8 cellular contexts compared by ENCODE assay signal in genomic region chr2:27085062-27085669, GRCh38. TPM values are rescaled to one million over a fixed set of nuclear protein-coding genes. Genes with fewer than 3 reads are reported as not detected.
A peak's percentile ranks its signal among the peaks of the same experiment; 100 is the strongest.
DNase-seq lines count a peak whose midpoint lies in the region; ATAC-seq, FAIRE-seq and TF ChIP-seq lines count a peak whose summit lies in the region.

No MANE protein-coding gene starts in this region.

- no peak overlapping the region for H2AFZ ChIP-seq in GM23248

- intact Hi-C loops in activated CD4-positive, alpha-beta memory T cell treated with anti-CD3 and anti-CD28 coated beads for 36 hours (cut with micrococcal nuclease): loop anchor here (5.0 kb wide), 2 partner anchors 47 to 127 kb away; partner anchors contain the start of genes ATRAID, PREB and SLC5A6
- intact Hi-C loops in gastrocnemius medialis (cut with DNase I; ENCODE audit: low total_unique reads): loop anchor here (2.0 to 10.0 kb wide), 3 partner anchors 53 to 290 kb away; partner anchors contain the start of genes EIF2B4, SNX17 and TMEM214

- no peaks in the 10 kb centered on the region for H3K27me3 ChIP-seq in GM23248 (replicated peaks; ENCODE audit: insufficient read depth)
- H3K27me3 ChIP-seq in right atrium auricular region: no peaks in the 10 kb centered on the region
- H3K27me3 ChIP-seq in gastrocnemius medialis: no peaks in the 10 kb centered on the region

- DNase-seq in GM23248 (no peak), right atrium auricular region (ENCODE audit: low spot score) (no peak), gastrocnemius medialis (no peak), GM12892 (ENCODE audit: insufficient read length) (no peak), NCI-H345 treated with DMSO at 0.1 percent for 48 hours (lab: John Stamatoyannopoulos, UW; ENCODE audit: unreplicated experiment) (no peak)
- no peak for DNase-seq in activated CD4-positive, alpha-beta memory T cell treated with anti-CD3 and anti-CD28 coated beads for 36 hours

- peaks cover 25% of the 10 kb centered on the region for H3K4me1 Mint-ChIP-seq in activated CD4-positive, alpha-beta memory T cell treated with anti-CD3 and anti-CD28 coated beads for 36 hours (ENCODE audit: low read depth)

- POLR2A ChIA-PET in activated CD4-positive, alpha-beta memory T cell treated with anti-CD3 and anti-CD28 coated beads for 36 hours (lab: Charles Lee): no interaction called here

- H3K4me3 ChIP-seq in GM23248 (peak overlapping the region; percentile 73), right atrium auricular region (peak overlapping the region; percentile 54 to 74), gastrocnemius medialis (peak overlapping the region; percentile 70 to 95 (median 86))

- H4K20me1 ChIP-seq in GM23248 (ENCODE audit: insufficient read depth): no peaks in the 10 kb centered on the region

- H3K9ac ChIP-seq in GM23248: peak overlapping the region; percentile 74

- no peaks in the 10 kb centered on the region for H3K27me3 Mint-ChIP-seq in activated CD4-positive, alpha-beta memory T cell treated with anti-CD3 and anti-CD28 coated beads for 36 hours

- no peaks in the 10 kb centered on the region for H3K36me3 ChIP-seq in GM23248 (ENCODE audit: low read depth)
- no peaks in the 10 kb centered on the region for H3K36me3 ChIP-seq in right atrium auricular region
- no peaks in the 10 kb centered on the region for H3K36me3 ChIP-seq in gastrocnemius medialis

- CTCF ChIA-PET in activated CD4-positive, alpha-beta memory T cell treated with anti-CD3 and anti-CD28 coated beads for 36 hours (lab: Charles Lee): interaction anchor here (1.3 to 3.3 kb wide), 6 partner anchors 9 to 123 kb away, joined by 3 to 20 read pairs (median 8); partner anchors contain the start of genes AGBL5 and OST4

- ATAC-seq in gastrocnemius medialis (no peak), GM21717 (IDR thresholded peaks at IDR 0.05; ENCODE audit: unreplicated experiment) (no peak), GM19395 (IDR thresholded peaks at IDR 0.05; ENCODE audit: unreplicated experiment) (no peak)

- WGBS in GM23248 (ENCODE audit: low coverage in 1 of 2, low lambda C conversion rate in 2 of 2, missing lambda C conversion rate in 2 of 2), 2 experiments: 47% methylated on average over 10 of the region's 10 CpGs

- H3F3A ChIP-seq in GM23248 (ENCODE audit: insufficient read depth): peaks cover 13% of the 10 kb centered on the region

- H3K9me3 ChIP-seq in GM23248 (ENCODE audit: low read depth) (no peaks in the 10 kb centered on the region), right atrium auricular region (no peaks in the 10 kb centered on the region), gastrocnemius medialis (no peaks in the 10 kb centered on the region)

- FAIRE-seq in GM12892 (lab: Jason Lieb, UNC): no peak

- H3K4me3 Mint-ChIP-seq in activated CD4-positive, alpha-beta memory T cell treated with anti-CD3 and anti-CD28 coated beads for 36 hours: peak overlapping the region; percentile 81

- no peaks in the 10 kb centered on the region for H3K36me3 Mint-ChIP-seq in activated CD4-positive, alpha-beta memory T cell treated with anti-CD3 and anti-CD28 coated beads for 36 hours

- peak overlapping the region; percentile 75 for H3K4me2 ChIP-seq in GM23248 (ENCODE audit: unreplicated experiment)

- H3K79me2 ChIP-seq in GM23248 (ENCODE audit: insufficient read depth): peaks cover 18% of the 10 kb centered on the region

- H3K9me2 ChIP-seq in GM23248 (ENCODE audit: insufficient read depth): no peaks in the 10 kb centered on the region

- H3K27ac ChIP-seq in GM23248 (peak overlapping the region; percentile 59), right atrium auricular region (peak overlapping the region; percentile 93 to 98), gastrocnemius medialis (peak overlapping the region; percentile 88 to 97 (median 94))

- TF ChIP-seq POLR2A in gastrocnemius medialis (IDR thresholded peaks at IDR 0.05): no peak
- no peak for TF ChIP-seq POLR2A in GM12892 (IDR thresholded peaks at IDR 0.05; ENCODE audit: low read depth, low read length)

- H3K27ac Mint-ChIP-seq in activated CD4-positive, alpha-beta memory T cell treated with anti-CD3 and anti-CD28 coated beads for 36 hours: peak overlapping the region; percentile 8

- no peaks in the 10 kb centered on the region for H3K9me3 Mint-ChIP-seq in activated CD4-positive, alpha-beta memory T cell treated with anti-CD3 and anti-CD28 coated beads for 36 hours

- TF ChIP-seq CTCF in right atrium auricular region (IDR thresholded peaks at IDR 0.05) (no peak), gastrocnemius medialis (IDR thresholded peaks at IDR 0.05 in 4 of 5, conservative IDR thresholded peaks at IDR 0.05 in 1 of 5) (peak in 1 of 5 experiments; percentile 8)

- in situ Hi-C loops in GM23248 (cut with MboI) (no loop called here), gastrocnemius medialis (cut with MboI; ENCODE audit: low sequenced_read_pairs in 4 of 4) (loop anchor here (5.0 to 10.0 kb wide), 3 partner anchors 50 to 120 kb away; partner anchors contain the start of genes TMEM214 (in 3 of the 4) and MAPRE3 (in 1 of the 4))

- peaks cover 12% of the 10 kb centered on the region for H3K4me1 ChIP-seq in GM23248 (ENCODE audit: insufficient read depth)
- H3K4me1 ChIP-seq in right atrium auricular region: peaks cover 0 to 48% of the 10 kb centered on the region in 2 donors
- peaks cover 26 to 47% of the 10 kb centered on the region in 2 donors for H3K4me1 ChIP-seq in gastrocnemius medialis

RNA-seq across cellular contexts. Expression of gene KHK, which starts 1.4 kb away (rescaled TPM):
- total RNA-seq in GM23248 (2014; rRNA removed; shearing (Covaris generic)): not detected in 2 replicates
- 0.24 and 0.51 TPM in 2 replicates for polyA plus RNA-seq in GM23248 (2016; fragmentation: Nextera tagmentation; extraction: Ambion mirVana)
- total RNA-seq in activated CD4-positive, alpha-beta memory T cell treated with anti-CD3 and anti-CD28 coated beads for 36 hours: 10 to 100 TPM; 12.7 to 13.3 TPM
- total RNA-seq in right atrium auricular region: 1 to 10 TPM in 1 of 2 donors, under 1 TPM in 1; 0.82 to 1.7 TPM
- total RNA-seq in gastrocnemius medialis: 1 to 10 TPM in 2 of 4 donors, under 1 TPM in 1, not detected in 1; 0.91 to 5.4 (median 1.3) TPM
- polyA plus RNA-seq in GM12892 (2012; ENCODE audit: missing spikeins): 2.6 TPM

RNA-seq across cellular contexts. Expression of gene EMILIN1, which starts 6.8 kb away (rescaled TPM):
- 219 and 229 TPM in 2 replicates for total RNA-seq in GM23248 (2014; rRNA removed; shearing (Covaris generic))
- 61.5 and 65.0 TPM in 2 replicates for polyA plus RNA-seq in GM23248 (2016; fragmentation: Nextera tagmentation; extraction: Ambion mirVana)
- under 1 TPM; 0.29 to 0.51 TPM for total RNA-seq in activated CD4-positive, alpha-beta memory T cell treated with anti-CD3 and anti-CD28 coated beads for 36 hours
- total RNA-seq in right atrium auricular region: 10 to 100 TPM; 22.3 to 36.7 TPM
- total RNA-seq in gastrocnemius medialis: 10 to 100 TPM in 2 of 4 donors, 1 to 10 TPM in 2; 6.8 to 18.2 (median 11.3) TPM
- 0.17 TPM for polyA plus RNA-seq in GM12892 (2012; ENCODE audit: missing spikeins)

RNA-seq across cellular contexts. Expression of gene OST4, which starts 13.7 kb away (rescaled TPM):
- total RNA-seq in GM23248 (2014; rRNA removed; shearing (Covaris generic)): 445 and 499 TPM in 2 replicates
- polyA plus RNA-seq in GM23248 (2016; fragmentation: Nextera tagmentation; extraction: Ambion mirVana): 906 and 942 TPM in 2 replicates
- total RNA-seq in activated CD4-positive, alpha-beta memory T cell treated with anti-CD3 and anti-CD28 coated beads for 36 hours: 100 to 1,000 TPM; 307 to 310 TPM
- 100 to 1,000 TPM; 379 to 465 TPM for total RNA-seq in right atrium auricular region
- 100 to 1,000 TPM; 191 to 283 (median 251) TPM for total RNA-seq in gastrocnemius medialis
- polyA plus RNA-seq in GM12892 (2012; ENCODE audit: missing spikeins): 443 TPM

RNA-seq across cellular contexts. Expression of gene AGBL5, which starts 33.7 kb away (rescaled TPM):
- total RNA-seq in GM23248 (2014; rRNA removed; shearing (Covaris generic)): 15.2 and 17.8 TPM in 2 replicates
- 19.7 TPM in 2 replicates for polyA plus RNA-seq in GM23248 (2016; fragmentation: Nextera tagmentation; extraction: Ambion mirVana)
- 10 to 100 TPM; 12.9 to 14.1 TPM for total RNA-seq in activated CD4-positive, alpha-beta memory T cell treated with anti-CD3 and anti-CD28 coated beads for 36 hours
- 1 to 10 TPM; 8.1 to 9.3 TPM for total RNA-seq in right atrium auricular region
- 1 to 10 TPM; 4.9 to 6.2 (median 5.7) TPM for total RNA-seq in gastrocnemius medialis
- 18.1 TPM for polyA plus RNA-seq in GM12892 (2012; ENCODE audit: missing spikeins)

RNA-seq across cellular contexts. Expression of gene CGREF1, which starts 33.8 kb away (rescaled TPM):
- 19.2 and 23.3 TPM in 2 replicates for total RNA-seq in GM23248 (2014; rRNA removed; shearing (Covaris generic))
- 17.2 and 17.8 TPM in 2 replicates for polyA plus RNA-seq in GM23248 (2016; fragmentation: Nextera tagmentation; extraction: Ambion mirVana)
- total RNA-seq in activated CD4-positive, alpha-beta memory T cell treated with anti-CD3 and anti-CD28 coated beads for 36 hours: 1 to 10 TPM; 2.7 to 2.9 TPM
- total RNA-seq in right atrium auricular region (1 to 10 TPM; 4.3 to 4.5 TPM), gastrocnemius medialis (1 to 10 TPM; 1.2 to 7.1 (median 4.3) TPM)
- 5.6 TPM for polyA plus RNA-seq in GM12892 (2012; ENCODE audit: missing spikeins)

Comparison
In these comparisons a context has a peak if more than half of its experiments do, and no peak if none do; other contexts are left out.
1. RNA of gene EMILIN1, which starts 6.8 kb away (total RNA-seq): 219 to 229 TPM in GM23248, 22.3 to 36.7 TPM in right atrium auricular region and 6.8 to 18.2 TPM in gastrocnemius medialis; 0.29 to 0.51 TPM in activated CD4-positive, alpha-beta memory T cell treated with anti-CD3 and anti-CD28 coated beads for 36 hours; every median in the first group is over 4 times any median in the second.
2. Peak in every context shown above with its lines, with median percentiles within 50 percentile points of each other: H3K27ac ChIP-seq and H3K4me3 ChIP-seq.